Comparison of ENCODE assay signal across 24 cellular contexts in genomic region chr22:24693359-24693758, GRCh38.
"Had no signal": no experiment of that assay in that cellular context is flagged by ENCODE, and none has a peak within 500 bp of the region (broad histone marks: within the 10 kb centered on the region; RNA-seq: fewer than 3 reads in every experiment).

No MANE protein-coding gene starts in this region.

- H3K9me3 ChIP-seq: left lung, ovary, psoas muscle, right atrium auricular region, upper lobe of left lung had no signal

- ATAC-seq: activated CD4-positive, CD25-positive, alpha-beta regulatory T cell treated with anti-CD3 and anti-CD28 coated beads, Interleukin-2, amount 50 U/mL, for 24 hours; activated CD8-positive, alpha-beta T cell treated with anti-CD3 and anti-CD28 coated beads, Interleukin-2, amount 10 ng/mL, durations not matched to agents 7 days and 5 days; activated naive CD8-positive, alpha-beta T cell treated with anti-CD3 and anti-CD28 coated beads, Interleukin-2, amount 50 U/mL, for 24 hours; foreskin keratinocyte; left lung; natural killer cell; psoas muscle; stimulated activated naive CD8-positive, alpha-beta T cell treated with anti-CD3 and anti-CD28 coated beads, Interleukin-15, Interleukin-2, amounts not matched to agents 100 U/mL and 50 U/mL, for 24 hours had no signal

- H3K36me3 ChIP-seq: left lung, ovary, right atrium auricular region, upper lobe of left lung had no signal

- H3K27ac ChIP-seq: epithelial cell of prostate, foreskin keratinocyte, hepatocyte, left lung, ovary, psoas muscle, right atrium auricular region, upper lobe of left lung had no signal

- H3K4me2 ChIP-seq: hepatocyte had no signal

- H3K4me3 ChIP-seq: hepatocyte, left lung, ovary, psoas muscle, right atrium auricular region, upper lobe of left lung had no signal

- H3K79me2 ChIP-seq: hepatocyte had no signal

- DNase-seq: activated CD4-positive, alpha-beta T cell treated with anti-CD3 and anti-CD28 coated beads, Interleukin-2, amount 10 ng/mL, durations not matched to agents 7 days and 5 days; activated CD8-positive, alpha-beta T cell treated with anti-CD3 and anti-CD28 coated beads, Interleukin-2, amount 10 ng/mL, durations not matched to agents 7 days and 5 days; activated gamma-delta T cell; activated naive CD4-positive, alpha-beta T cell treated with anti-CD3 and anti-CD28 coated beads, Interleukin-2, amount 50 U/mL, for 16 hours; activated naive CD8-positive, alpha-beta T cell treated with anti-CD3 and anti-CD28 coated beads, Interleukin-2, amount 50 U/mL, for 24 hours; aorta; central memory CD4-positive, alpha-beta T cell; endodermal cell; foreskin keratinocyte; immature natural killer cell; kidney glomerular epithelial cell; midbrain; natural killer cell; ovary; psoas muscle; stimulated activated CD4-positive, alpha-beta T cell treated with anti-CD3 and anti-CD28 coated beads, Interleukin-4, amount 100 ng/mL, for 24 hours; stimulated activated naive CD8-positive, alpha-beta T cell treated with anti-CD3 and anti-CD28 coated beads, Interleukin-15, Interleukin-2, amounts not matched to agents 100 U/mL and 50 U/mL, for 24 hours; upper lobe of left lung had no signal

- H3K27me3 ChIP-seq: foreskin keratinocyte, hepatocyte, ovary, right atrium auricular region, upper lobe of left lung had no signal

- H2AFZ ChIP-seq: hepatocyte had no signal

- FAIRE-seq: colon had no signal
